In genomic region chr20:36862857-36863668, GRCh38 we compare ENCODE assay signal across 9 cellular contexts. TPM values are rescaled to one million over a fixed set of nuclear protein-coding genes. Genes with fewer than 3 reads are reported as not detected.
DNase-seq lines count a peak whose midpoint lies in the region; ATAC-seq and TF ChIP-seq lines count a peak whose summit lies in the region.
"Had no signal": no experiment of that assay in that cellular context is flagged by ENCODE, and none has a peak within 500 bp of the region (broad histone marks: within the 10 kb centered on the region; RNA-seq: fewer than 3 reads in every experiment).

No MANE protein-coding gene starts in this region.

- peaks cover 14% of the 10 kb centered on the region for H3K27me3 ChIP-seq in ectodermal cell (ENCODE audit: control insufficient read depth, insufficient read depth, low read length, poor library complexity, severe bottlenecking)
- no peaks in the 10 kb centered on the region for H3K27me3 ChIP-seq in osteoblast (ENCODE audit: insufficient read depth, low read length)

- peak overlapping the region; percentile 91 for H3K4me2 ChIP-seq in osteoblast (ENCODE audit: insufficient read depth, low read length)

- H3K4me3 ChIP-seq in ectodermal cell (ENCODE audit: insufficient read depth, low read depth, low read length) (peak overlapping the region; percentile 81), osteoblast (ENCODE audit: insufficient read depth, low read length) (peak overlapping the region; percentile 80)

- no peak for TF ChIP-seq CTCF in osteoblast (IDR thresholded peaks at IDR 0.05; ENCODE audit: extremely low read depth, low read depth, low read length)

- H3K36me3 ChIP-seq in ectodermal cell (ENCODE audit: control insufficient read depth, insufficient read depth, low read length): peaks cover 6% of the 10 kb centered on the region
- peaks cover 11% of the 10 kb centered on the region for H3K36me3 ChIP-seq in osteoblast (ENCODE audit: insufficient read depth, low read length)

- H3K27ac ChIP-seq in ectodermal cell (ENCODE audit: insufficient read depth, low read depth, low read length, poor library complexity, severe bottlenecking) (no peak overlapping the region), osteoblast (ENCODE audit: low read depth, low read length) (peak overlapping the region; percentile 85)

- H4K20me1 ChIP-seq in osteoblast (ENCODE audit: insufficient read depth, low read length): peaks cover 35% of the 10 kb centered on the region

- DNase-seq in CD1c-positive myeloid dendritic cell (ENCODE audit: extremely low spot score) (peak; percentile 7), osteoblast (ENCODE audit: insufficient read length, low spot score, missing footprints) (peak; percentile 85), NCI-H226 (no peak), OCI-M2 (lab: John Stamatoyannopoulos, UW; ENCODE audit: unreplicated experiment) (no peak), NCI-H446 treated with DMSO at 0.1 percent for 48 hours (lab: John Stamatoyannopoulos, UW) (no peak)

- H3K9me3 ChIP-seq in ectodermal cell (ENCODE audit: control insufficient read depth, low read length) (no peaks in the 10 kb centered on the region), osteoblast (ENCODE audit: low read depth, low read length) (no peaks in the 10 kb centered on the region)

- H3K4me1 ChIP-seq in ectodermal cell (ENCODE audit: control insufficient read depth, insufficient read depth, low read length) (peaks cover 18% of the 10 kb centered on the region), osteoblast (ENCODE audit: insufficient read depth, low read length) (peaks cover 43% of the 10 kb centered on the region)

- peaks cover 50% of the 10 kb centered on the region for H3K79me2 ChIP-seq in osteoblast (ENCODE audit: insufficient read depth, low read length)

- peak; percentile 44 for ATAC-seq in GM19463 (IDR thresholded peaks at IDR 0.05; ENCODE audit: unreplicated experiment)
- peak; percentile 12 for ATAC-seq in HG03565 (IDR thresholded peaks at IDR 0.05; ENCODE audit: unreplicated experiment)

- WGBS in ectodermal cell, 2 experiments: 0% methylated on average over 129 of the region's 129 CpGs

- no peak overlapping the region for H2AFZ ChIP-seq in osteoblast (ENCODE audit: low read length)

RNA-seq across cellular contexts. Expression of gene TLDC2, which starts 12.9 kb away (rescaled TPM):
- polyA plus RNA-seq in ectodermal cell (2013, experiment 1 of 4): 2.5 TPM
- 3.2 TPM for polyA plus RNA-seq in ectodermal cell (2013, experiment 2 of 4)
- 2.7 TPM for polyA plus RNA-seq in ectodermal cell (2013, experiment 3 of 4)
- 2.8 TPM for polyA plus RNA-seq in ectodermal cell (2013, experiment 4 of 4)
- total RNA-seq in osteoblast: not detected in 2 replicates
- total RNA-seq: M059J had no signal

Comparison
In these comparisons a context has a peak if more than half of its experiments do, and no peak if none do; other contexts are left out.
1. DNase-seq: peak in CD1c-positive myeloid dendritic cell (single experiment) and osteoblast (single experiment); none in NCI-H226 (single experiment), OCI-M2 (single experiment) and NCI-H446 treated with DMSO at 0.1 percent for 48 hours (single experiment).